In the genomic region with DNA sequence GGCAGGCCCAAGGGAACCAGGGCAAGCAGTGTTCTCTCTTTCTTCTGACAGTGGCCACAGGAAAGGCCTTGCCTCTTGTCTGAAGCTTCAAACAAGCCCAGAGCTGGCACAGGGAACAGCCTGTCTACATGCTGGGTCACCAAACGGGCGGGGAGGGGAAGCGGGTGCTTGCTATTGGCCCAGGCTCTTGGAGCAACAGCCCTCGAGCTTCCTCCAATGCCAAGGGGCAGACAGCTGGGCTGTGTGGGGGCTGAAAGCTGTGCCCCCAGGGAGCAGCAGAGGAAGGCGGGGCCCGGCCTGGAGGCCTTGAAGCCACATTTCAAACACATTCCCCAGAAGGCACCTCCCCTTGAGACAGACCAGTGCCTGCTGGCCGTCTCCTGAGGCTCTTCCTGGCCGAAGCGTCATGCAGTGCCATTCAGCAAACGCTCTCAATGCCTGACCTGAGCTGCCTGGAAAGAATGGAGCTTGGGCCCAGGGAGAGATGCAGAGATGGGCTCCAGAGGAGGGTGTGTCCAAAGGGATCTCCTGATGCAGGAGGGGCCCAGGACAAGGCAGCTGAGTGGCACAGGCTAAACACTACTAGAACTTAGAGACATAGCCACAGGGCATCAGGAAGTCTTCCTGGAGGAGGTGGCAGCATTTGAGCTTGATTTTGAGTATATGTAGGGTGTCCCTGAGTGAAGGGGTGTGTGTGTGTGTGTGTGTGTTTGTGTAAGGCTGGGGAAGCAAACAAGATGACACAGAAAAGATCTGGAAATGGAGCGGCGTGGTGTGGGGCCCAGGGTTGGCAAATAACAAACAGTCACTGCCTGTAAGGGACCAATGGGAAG, we compare ENCODE assay signal across 9 cellular contexts. TPM values are rescaled to one million over a fixed set of nuclear protein-coding genes. Genes with fewer than 3 reads are reported as not detected.
DNase-seq lines count a peak whose midpoint lies in the region; ATAC-seq and TF ChIP-seq lines count a peak whose summit lies in the region.
"Had no signal": no experiment of that assay in that cellular context is flagged by ENCODE, and none has a peak within 500 bp of the region (broad histone marks: within the 10 kb centered on the region; RNA-seq: fewer than 3 reads in every experiment).

No MANE protein-coding gene starts in this region.

- peaks cover 67% of the 10 kb centered on the region for H3K27me3 Mint-ChIP-seq in activated CD8-positive, alpha-beta memory T cell treated with anti-CD3 and anti-CD28 coated beads, Interleukin-2, amount 10 ng/mL, durations not matched to agents 7 days and 5 days

- peak overlapping the region; percentile 12 for H3K27ac ChIP-seq in parathyroid adenoma

- H3K27ac Mint-ChIP-seq in activated CD8-positive, alpha-beta memory T cell treated with anti-CD3 and anti-CD28 coated beads, Interleukin-2, amount 10 ng/mL, durations not matched to agents 7 days and 5 days, result no peak overlapping the region

- no peak overlapping the region for H3K4me2 ChIP-seq in parathyroid adenoma (ENCODE audit: low read length)

- H3K9ac ChIP-seq in parathyroid adenoma, result no peak overlapping the region

- no peaks in the 10 kb centered on the region for H3K9me3 Mint-ChIP-seq in activated CD8-positive, alpha-beta memory T cell treated with anti-CD3 and anti-CD28 coated beads, Interleukin-2, amount 10 ng/mL, durations not matched to agents 7 days and 5 days (ENCODE audit: low read depth)
- H3K9me3 Mint-ChIP-seq: T-cell had no signal

- H3K4me3 Mint-ChIP-seq in activated CD8-positive, alpha-beta memory T cell treated with anti-CD3 and anti-CD28 coated beads, Interleukin-2, amount 10 ng/mL, durations not matched to agents 7 days and 5 days, result no peak overlapping the region

- no peaks in the 10 kb centered on the region for H3K4me1 ChIP-seq in parathyroid adenoma

- no peak for ATAC-seq in activated CD8-positive, alpha-beta memory T cell treated with anti-CD3 and anti-CD28 coated beads, Interleukin-2, amount 10 ng/mL, durations not matched to agents 7 days and 5 days
- ATAC-seq: T-cell had no signal

- no peaks in the 10 kb centered on the region for H3K27me3 ChIP-seq in parathyroid adenoma (ENCODE audit: control insufficient read depth, insufficient read depth, low read length)

- no peak overlapping the region for H3K4me3 ChIP-seq in parathyroid adenoma (ENCODE audit: low read depth, low read length)

- H3K4me1 Mint-ChIP-seq in activated CD8-positive, alpha-beta memory T cell treated with anti-CD3 and anti-CD28 coated beads, Interleukin-2, amount 10 ng/mL, durations not matched to agents 7 days and 5 days, result peaks cover 10% of the 10 kb centered on the region

- TF ChIP-seq CTCF in parathyroid adenoma (IDR thresholded peaks at IDR 0.05), result no peak

- no peaks in the 10 kb centered on the region for H3K36me3 ChIP-seq in parathyroid adenoma (ENCODE audit: control insufficient read depth, insufficient read depth, low read length)

- no peaks in the 10 kb centered on the region for H3K9me3 ChIP-seq in parathyroid adenoma (ENCODE audit: control insufficient read depth, low read length)

- no peak overlapping the region for H2AFZ ChIP-seq in parathyroid adenoma

- H3K36me3 Mint-ChIP-seq in activated CD8-positive, alpha-beta memory T cell treated with anti-CD3 and anti-CD28 coated beads, Interleukin-2, amount 10 ng/mL, durations not matched to agents 7 days and 5 days, result no peaks in the 10 kb centered on the region
- H3K36me3 Mint-ChIP-seq: T-cell had no signal

- DNase-seq in GM04503 (ENCODE audit: low read depth), result peak; percentile 34
- peak; percentile 79 for DNase-seq in NCI-H446 treated with DMSO at 0.1 percent for 48 hours (lab: John Stamatoyannopoulos, UW)
- DNase-seq in epidermal melanocyte (ENCODE audit: insufficient read length, low spot score), result peak; percentile 75
- no peak for DNase-seq in T-helper 1 cell
- no peak for DNase-seq in activated CD8-positive, alpha-beta memory T cell treated with anti-CD3 and anti-CD28 coated beads, Interleukin-2, amount 10 ng/mL, durations not matched to agents 7 days and 5 days
- DNase-seq in NCI-H1105 (lab: John Stamatoyannopoulos, UW), result no peak
- DNase-seq: T-cell had no signal

- no peaks in the 10 kb centered on the region for H3K79me2 ChIP-seq in parathyroid adenoma

- CTCF ChIA-PET in activated CD8-positive, alpha-beta memory T cell treated with anti-CD3 and anti-CD28 coated beads, Interleukin-2, amount 10 ng/mL, durations not matched to agents 7 days and 5 days (lab: Charles Lee), result interaction anchor here (1.1 to 1.3 kb wide), 2 partner anchors 21 to 236 kb away, joined by 4 to 6 read pairs; no protein-coding TSS in a partner anchor

RNA-seq across cellular contexts. Expression of a gene that starts 2.5 kb away (rescaled TPM):
- total RNA-seq in activated CD8-positive, alpha-beta memory T cell treated with anti-CD3 and anti-CD28 coated beads, Interleukin-2, amount 10 ng/mL, durations not matched to agents 7 days and 5 days, result not detected
- total RNA-seq: T-cell had no signal

RNA-seq across cellular contexts. Expression of a gene that starts 39.9 kb away (rescaled TPM):
- not detected for total RNA-seq in activated CD8-positive, alpha-beta memory T cell treated with anti-CD3 and anti-CD28 coated beads, Interleukin-2, amount 10 ng/mL, durations not matched to agents 7 days and 5 days
- total RNA-seq: epithelial cell of proximal tubule, T-cell had no signal

Comparison
In these comparisons a context has a peak if more than half of its experiments do, and no peak if none do; other contexts are left out.
1. DNase-seq: peak in GM04503 (single experiment), NCI-H446 treated with DMSO at 0.1 percent for 48 hours (single experiment) and epidermal melanocyte (single experiment); none in T-helper 1 cell (0 of 5), activated CD8-positive, alpha-beta memory T cell treated with anti-CD3 and anti-CD28 coated beads, Interleukin-2, amount 10 ng/mL, durations not matched to agents 7 days and 5 days (single experiment) and NCI-H1105 (single experiment).